In genomic region chr4:86872135-86872534, GRCh38 we compare ENCODE assay signal across 20 cellular contexts. TPM values are rescaled to one million over a fixed set of nuclear protein-coding genes. Genes with fewer than 3 reads are reported as not detected.
A peak's percentile ranks its signal among the peaks of the same experiment; 100 is the strongest.
DNase-seq lines count a peak whose midpoint lies in the region; ATAC-seq and TF ChIP-seq lines count a peak whose summit lies in the region.
"Had no signal": no experiment of that assay in that cellular context is flagged by ENCODE, and none has a peak within 500 bp of the region (broad histone marks: within the 10 kb centered on the region; RNA-seq: fewer than 3 reads in every experiment).

No MANE protein-coding gene starts in this region.

- H2AK5ac ChIP-seq in trophoblast cell (ENCODE audit: low read length) = no peak overlapping the region

- no peak overlapping the region for H2AFZ ChIP-seq in PC-3 (ENCODE audit: low read length)
- no peak overlapping the region for H2AFZ ChIP-seq in trophoblast cell (ENCODE audit: insufficient read depth, low read length, poor library complexity)

- POLR2A ChIA-PET in PC-3 (lab: Charles Lee; ENCODE audit: unreplicated experiment) = no interaction called here

- no peaks in the 10 kb centered on the region for H3K79me1 ChIP-seq in trophoblast cell (ENCODE audit: low read length)

- TF ChIP-seq CTCF in PC-3 (conservative IDR thresholded peaks at IDR 0.05; ENCODE audit: low read depth, low read length) = no peak
- TF ChIP-seq CTCF in epithelial cell of esophagus (IDR thresholded peaks at IDR 0.05; ENCODE audit: insufficient read depth, low read depth, low read length, missing control alignments) = no peak
- TF ChIP-seq CTCF in foreskin keratinocyte (conservative IDR thresholded peaks at IDR 0.05) = no peak
- no peak for TF ChIP-seq CTCF in omental fat pad (IDR thresholded peaks at IDR 0.05)
- no peak for TF ChIP-seq CTCF in heart right ventricle (IDR thresholded peaks at IDR 0.05)

- CTCF ChIA-PET in PC-3 (lab: Charles Lee) = no interaction called here

- no peak overlapping the region for H2BK5ac ChIP-seq in trophoblast cell (ENCODE audit: low read depth, low read length, poor library complexity)

- BruUV-seq in PC-3 (replicated peaks; lab: Mats Ljungman, UMichigan) = no TSS peak

- H2BK120ac ChIP-seq in trophoblast cell (ENCODE audit: insufficient read depth, low read length, poor library complexity) = no peak overlapping the region

- DNase-seq in PC-3 = peak; percentile 12
- peak; percentile 82 for DNase-seq in epithelial cell of esophagus (ENCODE audit: low read depth)
- DNase-seq in foreskin keratinocyte = peak; percentile 35 to 73
- no peak for DNase-seq in trophoblast cell
- DNase-seq in omental fat pad (ENCODE audit: low spot score) = no peak
- no peak for DNase-seq in heart right ventricle
- no peak for DNase-seq in anterior cingulate cortex (lab: John Stamatoyannopoulos, UW)
- DNase-seq: ACHN; CD4-positive, alpha-beta T cell; DMS153; DMS79; GF-D8; GOT3; H7; HFFc6 had no signal

- H3K9ac ChIP-seq in PC-3 (ENCODE audit: low read length) (no peak overlapping the region), trophoblast cell (ENCODE audit: low read length) (no peak overlapping the region)

- H3K4me3 ChIP-seq in PC-3 (ENCODE audit: low read length) (no peak overlapping the region), epithelial cell of esophagus (ENCODE audit: low read length) (no peak overlapping the region), trophoblast cell (ENCODE audit: low read depth, low read length) (no peak overlapping the region), heart right ventricle (no peak overlapping the region)

- no peak overlapping the region for H2BK12ac ChIP-seq in trophoblast cell (ENCODE audit: low read length)

- H4K91ac ChIP-seq in trophoblast cell (ENCODE audit: low read depth, low read length) = no peak overlapping the region

- H3K14ac ChIP-seq in trophoblast cell (ENCODE audit: low read length) = no peak overlapping the region

- H3K27me3 ChIP-seq in PC-3 (ENCODE audit: low read length) = no peaks in the 10 kb centered on the region
- H3K27me3 ChIP-seq in foreskin keratinocyte = no peaks in the 10 kb centered on the region
- no peaks in the 10 kb centered on the region for H3K27me3 ChIP-seq in trophoblast cell (ENCODE audit: insufficient read depth, low read length)
- H3K27me3 ChIP-seq in heart right ventricle = no peaks in the 10 kb centered on the region

- H3K4me1 ChIP-seq in PC-3 (ENCODE audit: insufficient read depth, low read length) (no peaks in the 10 kb centered on the region), foreskin keratinocyte (peaks cover 9% of the 10 kb centered on the region), trophoblast cell (ENCODE audit: control insufficient read depth in 1 of 2, insufficient read depth in 2 of 2, low read length in 2 of 2) (no peaks in the 10 kb centered on the region), heart right ventricle (no peaks in the 10 kb centered on the region)

- no peaks in the 10 kb centered on the region for H3F3A ChIP-seq in PC-3 (ENCODE audit: low read length, unreplicated experiment)

- H3K4ac ChIP-seq in trophoblast cell (ENCODE audit: low read depth, low read length) = no peak overlapping the region

- no peaks in the 10 kb centered on the region for H4K20me1 ChIP-seq in PC-3 (ENCODE audit: low read length)

- H3K9me2 ChIP-seq in PC-3 (replicated peaks; ENCODE audit: low read length) = no peaks in the 10 kb centered on the region

- H4K8ac ChIP-seq in trophoblast cell (ENCODE audit: low read depth, low read length) = no peak overlapping the region

- WGBS in trophoblast cell (ENCODE audit: extremely low coverage, insufficient coverage, insufficient read length) = no CpG with 5 or more reads among the region's 4 CpGs
- 70 to 75% methylated on average over 4 of the region's 4 CpGs for WGBS in heart right ventricle, 2 donors

- ATAC-seq in PC-3 (no peak), foreskin keratinocyte (peak; percentile 86), omental fat pad (ENCODE audit: low FRiP score) (no peak), HG02970 (IDR thresholded peaks at IDR 0.05; ENCODE audit: low FRiP score, unreplicated experiment) (no peak), heart right ventricle (no peak)
- ATAC-seq: HCT116 had no signal

- H3K23ac ChIP-seq in trophoblast cell (ENCODE audit: low read length) = peak overlapping the region; percentile 9

- H4K12ac ChIP-seq in trophoblast cell (ENCODE audit: low read depth, low read length) = no peak overlapping the region

- no peaks in the 10 kb centered on the region for H3K79me2 ChIP-seq in PC-3 (ENCODE audit: low read length)
- H3K79me2 ChIP-seq in trophoblast cell (ENCODE audit: control insufficient read depth, insufficient read depth, low read length, poor library complexity) = no peaks in the 10 kb centered on the region

- intact Hi-C loops in PC-3 (cut with micrococcal nuclease) = no loop called here
- intact Hi-C loops in heart right ventricle (cut with DNase I) = no loop called here

- H3K36me3 ChIP-seq in PC-3 (ENCODE audit: low read depth, low read length) = no peaks in the 10 kb centered on the region
- H3K36me3 ChIP-seq in trophoblast cell (ENCODE audit: control insufficient read depth in 1 of 2, insufficient read depth in 2 of 2, low read length in 2 of 2) = no peaks in the 10 kb centered on the region
- H3K36me3 ChIP-seq in heart right ventricle = no peaks in the 10 kb centered on the region

- no peak overlapping the region for H3K18ac ChIP-seq in trophoblast cell (ENCODE audit: low read length)

- H3K9me3 ChIP-seq in PC-3 (ENCODE audit: low read length) = no peaks in the 10 kb centered on the region
- H3K9me3 ChIP-seq in trophoblast cell (ENCODE audit: insufficient read depth, low read depth, low read length) = no peaks in the 10 kb centered on the region
- H3K9me3 ChIP-seq in heart right ventricle = no peaks in the 10 kb centered on the region

- no peak overlapping the region for H3K4me2 ChIP-seq in PC-3 (ENCODE audit: low read length)
- no peak overlapping the region for H3K4me2 ChIP-seq in trophoblast cell (ENCODE audit: low read length)

- no peak overlapping the region for H3K27ac ChIP-seq in PC-3 (ENCODE audit: low read length)
- no peak overlapping the region for H3K27ac ChIP-seq in foreskin keratinocyte
- H3K27ac ChIP-seq in trophoblast cell (ENCODE audit: low read depth, low read length) = no peak overlapping the region
- H3K27ac ChIP-seq in heart right ventricle = no peak overlapping the region
- H3K27ac ChIP-seq: C4-2B had no signal

RNA-seq across cellular contexts. Expression of gene C4orf36, which starts 20.1 kb away (rescaled TPM):
- total RNA-seq in PC-3 (2014; rRNA removed) = 1.8 and 2.0 TPM in 2 replicates
- 2.8 and 3.2 TPM in 2 replicates for total RNA-seq in foreskin keratinocyte
- 3.2 and 3.9 TPM in 2 replicates for polyA plus RNA-seq in foreskin keratinocyte
- 0.68 and 0.76 TPM in 2 replicates for polyA plus RNA-seq in trophoblast cell (2013)
- 1 to 10 TPM in 2 of 4 donors, under 1 TPM in 1, not detected in 1; 0.48 to 2.2 (median 1.5) TPM for total RNA-seq in omental fat pad
- total RNA-seq in heart right ventricle = 1 to 10 TPM in 5 of 10 donors, under 1 TPM in 3, not detected in 2; 0.58 to 3.5 (median 1.1) TPM
- polyA plus RNA-seq in heart right ventricle = under 1 TPM in 1 of 2 donors, not detected in 1; 0.10 TPM
- total RNA-seq: CD4-positive, alpha-beta T cell had no signal

RNA-seq across cellular contexts. Expression of gene SLC10A6, which starts 23.0 kb away (rescaled TPM):
- not detected in 2 replicates for total RNA-seq in PC-3 (2014; rRNA removed)
- 12.7 and 17.1 TPM in 2 replicates for total RNA-seq in foreskin keratinocyte
- 1.2 and 1.9 TPM in 2 replicates for polyA plus RNA-seq in foreskin keratinocyte
- polyA plus RNA-seq in trophoblast cell (2013) = 0.04 and 0.06 TPM in 2 replicates
- 10 to 100 TPM in 3 of 4 donors, 1 to 10 TPM in 1; 5.8 to 25.9 (median 14.0) TPM for total RNA-seq in omental fat pad
- total RNA-seq in heart right ventricle = under 1 TPM in 9 of 10 donors, not detected in 1; 0.22 to 0.90 (median 0.55) TPM
- polyA plus RNA-seq in heart right ventricle = under 1 TPM in 1 of 2 donors, not detected in 1; 0.23 TPM
- total RNA-seq: CD4-positive, alpha-beta T cell; Daoy; H7; HT-29 had no signal

Comparison
In these comparisons a context has a peak if more than half of its experiments do, and no peak if none do; other contexts are left out.
1. DNase-seq: peak in PC-3 (single experiment), epithelial cell of esophagus (single experiment) and foreskin keratinocyte (2 of 2); none in trophoblast cell (0 of 2), omental fat pad (single experiment), heart right ventricle (0 of 2) and anterior cingulate cortex (0 of 58).